Comparison of ENCODE assay signal across 21 cellular contexts in the genomic region with DNA sequence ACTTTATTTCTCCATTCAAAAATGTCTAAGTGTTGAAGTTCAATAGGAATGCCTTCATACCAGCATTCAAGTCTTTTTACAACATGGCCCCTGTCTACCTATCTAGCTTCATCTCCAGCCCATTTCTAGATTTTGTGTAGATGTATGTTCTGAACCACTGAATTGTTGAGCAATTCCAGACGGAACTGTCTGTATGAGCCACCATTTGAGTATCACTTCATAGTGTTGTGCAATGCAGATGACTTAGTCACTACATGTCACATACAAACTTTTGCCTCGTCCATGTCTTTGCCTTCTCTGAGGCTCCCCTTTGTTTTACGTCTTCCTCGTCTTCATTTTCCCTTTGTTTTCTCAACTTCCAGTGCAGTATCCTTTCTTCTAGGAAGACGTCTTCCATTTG.
DNase-seq lines count a peak whose midpoint lies in the region; ATAC-seq, FAIRE-seq and TF ChIP-seq lines count a peak whose summit lies in the region.
"Had no signal": no experiment of that assay in that cellular context is flagged by ENCODE, and none has a peak within 500 bp of the region (broad histone marks: within the 10 kb centered on the region; RNA-seq: fewer than 3 reads in every experiment).

No MANE protein-coding gene starts in this region.

- DNase-seq in EH (ENCODE audit: low read depth) = peak; percentile 41
- DNase-seq in NOMO-1 treated with DMSO at 0.1 percent for 48 hours (lab: John Stamatoyannopoulos, UW; ENCODE audit: unreplicated experiment) = peak; percentile 86
- peak; percentile 86 for DNase-seq in bronchial epithelial cell (ENCODE audit: low read depth)
- no peak for DNase-seq in right lobe of liver
- DNase-seq in midbrain (lab: John Stamatoyannopoulos, UW) = no peak
- DNase-seq in SW480 (ENCODE audit: low spot score) = no peak
- DNase-seq: activated CD4-positive, alpha-beta memory T cell treated with anti-CD3 and anti-CD28 coated beads, Interleukin-2, amount 10 ng/mL, durations not matched to agents 7 days and 5 days; activated gamma-delta T cell; activated T-cell treated with anti-CD3 and anti-CD28 coated beads for 4 hours; GDM1; kidney; NCI-H1105 treated with DMSO at 0.1 percent for 48 hours; NCI-H2081 treated with DMSO at 0.1 percent for 48 hours; NCI-H510A treated with DMSO at 0.1 percent for 48 hours; stimulated activated CD8-positive, alpha-beta memory T cell treated with anti-CD3 and anti-CD28 coated beads, Interleukin-4, amount 100 ng/mL, for 48 hours had no signal

- H3K27me3 ChIP-seq in bronchial epithelial cell (ENCODE audit: control insufficient read depth, insufficient read depth, low read length) (no peaks in the 10 kb centered on the region), right lobe of liver (no peaks in the 10 kb centered on the region)
- H3K27me3 ChIP-seq: gastroesophageal sphincter had no signal

- no peaks in the 10 kb centered on the region for H3K9me3 ChIP-seq in right lobe of liver
- H3K9me3 ChIP-seq: gastroesophageal sphincter had no signal

- no peak for FAIRE-seq in bronchial epithelial cell (lab: Jason Lieb, UNC)
- FAIRE-seq: kidney had no signal

- intact Hi-C loops in right lobe of liver (cut with DNase I) = no loop called here

- H3K27ac ChIP-seq in right lobe of liver = no peak overlapping the region
- H3K27ac ChIP-seq: C4-2B, gastroesophageal sphincter, KMS-11 had no signal

- 38% methylated on average over 5 of the region's 5 CpGs for WGBS in right lobe of liver (ENCODE audit: insufficient coverage, low coverage, low lambda C conversion rate, missing lambda C conversion rate)

- TF ChIP-seq CTCF in bronchial epithelial cell (IDR thresholded peaks at IDR 0.05; ENCODE audit: insufficient read depth, low read length, severe bottlenecking) = no peak
- TF ChIP-seq CTCF in right lobe of liver (IDR thresholded peaks at IDR 0.05) = no peak

- no peak overlapping the region for H3K4me3 ChIP-seq in bronchial epithelial cell (ENCODE audit: low read depth, low read length)
- no peak overlapping the region for H3K4me3 ChIP-seq in right lobe of liver
- H3K4me3 ChIP-seq: gastroesophageal sphincter had no signal

- ATAC-seq in right lobe of liver (peak; percentile 44 to 97 (median 60)), HG03159 (IDR thresholded peaks at IDR 0.05; ENCODE audit: unreplicated experiment) (no peak), HG02840 (IDR thresholded peaks at IDR 0.05; ENCODE audit: low FRiP score, unreplicated experiment) (no peak)
- ATAC-seq: gastroesophageal sphincter, WTC11 had no signal

- no peak for TF ChIP-seq POLR2A in right lobe of liver (IDR thresholded peaks at IDR 0.05)

- no peaks in the 10 kb centered on the region for H3K4me1 ChIP-seq in right lobe of liver
- H3K4me1 ChIP-seq: gastroesophageal sphincter had no signal

- H3K36me3 ChIP-seq in bronchial epithelial cell (ENCODE audit: control insufficient read depth, insufficient read depth, low read length) = no peaks in the 10 kb centered on the region
- no peaks in the 10 kb centered on the region for H3K36me3 ChIP-seq in right lobe of liver
- H3K36me3 ChIP-seq: gastroesophageal sphincter had no signal

Comparison
In these comparisons a context has a peak if more than half of its experiments do, and no peak if none do; other contexts are left out.
1. DNase-seq: peak in EH (single experiment), NOMO-1 treated with DMSO at 0.1 percent for 48 hours (single experiment) and bronchial epithelial cell (single experiment); none in right lobe of liver (0 of 3), midbrain (single experiment) and SW480 (single experiment).
2. ATAC-seq: peak in right lobe of liver (4 of 4); none in HG03159 (single experiment) and HG02840 (single experiment).